In the genomic region with DNA sequence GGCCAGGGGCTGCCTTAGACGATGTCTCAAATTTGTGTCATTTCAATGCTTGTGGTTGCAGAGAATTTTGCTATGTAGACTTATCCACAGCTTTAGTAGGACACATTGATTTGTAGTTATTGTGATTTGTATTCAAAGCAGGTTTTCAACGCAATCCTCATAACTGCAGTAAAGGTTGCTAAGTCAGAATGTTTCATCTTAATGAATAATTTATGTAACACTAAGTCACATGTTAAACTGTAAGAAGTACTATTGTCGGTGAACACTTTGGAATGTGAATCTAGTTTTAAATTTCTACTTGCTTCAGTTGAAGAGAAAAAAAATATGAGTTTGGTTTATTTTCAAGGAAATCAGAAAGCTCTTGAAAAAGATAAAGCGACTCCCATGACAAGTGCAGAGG, we compare ENCODE assay signal across 28 cellular contexts.
"Had no signal": no experiment of that assay in that cellular context is flagged by ENCODE, and none has a peak within 500 bp of the region (broad histone marks: within the 10 kb centered on the region; RNA-seq: fewer than 3 reads in every experiment).

No MANE protein-coding gene starts in this region.

- H3K9ac ChIP-seq: parathyroid adenoma had no signal

- H3K4me3 ChIP-seq: colonic mucosa, esophagus muscularis mucosa, heart right ventricle, lung, right atrium auricular region, smooth muscle cell, thyroid gland, vagina had no signal

- H3K36me3 ChIP-seq: colonic mucosa, esophagus muscularis mucosa, heart right ventricle, right atrium auricular region, thyroid gland, vagina had no signal

- H3K4me1 Mint-ChIP-seq: naive thymus-derived CD8-positive, alpha-beta T cell; stimulated activated naive CD8-positive, alpha-beta T cell treated with anti-CD3 and anti-CD28 coated beads, Interleukin-15, amount 100 ng/mL, for 72 hours had no signal

- H3K9me3 ChIP-seq: colonic mucosa, esophagus muscularis mucosa, right atrium auricular region, thyroid gland, vagina had no signal

- DNase-seq: colonic mucosa; effector CD8-positive, alpha-beta T cell; foreskin keratinocyte; glutamatergic neuron; heart right ventricle; hippocampal formation; kidney glomerular epithelial cell; mesenchymal stem cell; midbrain; naive thymus-derived CD8-positive, alpha-beta T cell; stimulated activated CD4-positive, alpha-beta T cell treated with anti-CD3 and anti-CD28 coated beads, Interleukin-12 subunit alpha, Interleukin-12 subunit beta, amount 100 ng/mL, for 4 hours; stimulated activated CD4-positive, alpha-beta T cell treated with anti-CD3 and anti-CD28 coated beads, Interleukin-1b, Interleukin-23, amount 100 ng/mL, for 48 hours; stimulated activated CD4-positive, alpha-beta T cell treated with anti-CD3 and anti-CD28 coated beads, Interleukin-4, amount 100 ng/mL, for 1 hour; stimulated activated CD8-positive, alpha-beta memory T cell treated with anti-CD3 and anti-CD28 coated beads, Interleukin-4, amount 100 ng/mL, for 48 hours; stimulated activated naive CD4-positive, alpha-beta T cell; stimulated activated naive CD8-positive, alpha-beta T cell treated with anti-CD3 and anti-CD28 coated beads, Interleukin-15, amount 100 ng/mL, for 72 hours; thyroid gland; trophoblast cell had no signal

- H3K4me3 Mint-ChIP-seq: dendritic cell treated with granulocyte-macrophage colony-stimulating factor and Interleukin-4, amounts not matched to agents 40 ng/mL and 50 ng/mL, for 4 days; naive thymus-derived CD8-positive, alpha-beta T cell; stimulated activated naive CD8-positive, alpha-beta T cell treated with anti-CD3 and anti-CD28 coated beads, Interleukin-15, amount 100 ng/mL, for 72 hours had no signal

- H3K27me3 Mint-ChIP-seq: dendritic cell treated with granulocyte-macrophage colony-stimulating factor and Interleukin-4, amounts not matched to agents 40 ng/mL and 50 ng/mL, for 4 days; naive thymus-derived CD8-positive, alpha-beta T cell; progenitor cell of endocrine pancreas; stimulated activated naive CD8-positive, alpha-beta T cell treated with anti-CD3 and anti-CD28 coated beads, Interleukin-15, amount 100 ng/mL, for 72 hours had no signal

- H3K4me1 ChIP-seq: colonic mucosa, esophagus muscularis mucosa, foreskin keratinocyte, heart right ventricle, parathyroid adenoma, right atrium auricular region, thyroid gland, vagina had no signal

- ATAC-seq: foreskin keratinocyte; heart right ventricle; left lobe of liver; naive thymus-derived CD8-positive, alpha-beta T cell; sciatic nerve; stimulated activated naive CD8-positive, alpha-beta T cell treated with anti-CD3 and anti-CD28 coated beads, Interleukin-15, amount 100 ng/mL, for 72 hours had no signal

- H3K27me3 ChIP-seq: colonic mucosa, esophagus muscularis mucosa, foreskin keratinocyte, heart right ventricle, right atrium auricular region, thyroid gland, vagina had no signal

- H3K27ac ChIP-seq: colonic mucosa, esophagus muscularis mucosa, foreskin keratinocyte, heart right ventricle, parathyroid adenoma, right atrium auricular region, thyroid gland, vagina had no signal

- H3K36me3 Mint-ChIP-seq: naive thymus-derived CD8-positive, alpha-beta T cell had no signal

- H3K27ac Mint-ChIP-seq: dendritic cell treated with granulocyte-macrophage colony-stimulating factor and Interleukin-4, amounts not matched to agents 40 ng/mL and 50 ng/mL, for 4 days; naive thymus-derived CD8-positive, alpha-beta T cell; progenitor cell of endocrine pancreas; stimulated activated naive CD8-positive, alpha-beta T cell treated with anti-CD3 and anti-CD28 coated beads, Interleukin-15, amount 100 ng/mL, for 72 hours had no signal
